Comparison of ENCODE assay signal across 8 cellular contexts in genomic region chr1:147541672-147542548, GRCh38. TPM values are rescaled to one million over a fixed set of nuclear protein-coding genes. Genes with fewer than 3 reads are reported as not detected.
DNase-seq lines count a peak whose midpoint lies in the region; ATAC-seq and TF ChIP-seq lines count a peak whose summit lies in the region.

No MANE protein-coding gene starts in this region.

- no peaks in the 10 kb centered on the region for H4K20me1 ChIP-seq in GM23338 (replicated peaks; ENCODE audit: insufficient read depth)

- ATAC-seq in GM23338 = peak; percentile 74
- ATAC-seq in activated CD8-positive, alpha-beta T cell treated with anti-CD3 and anti-CD28 coated beads for 36 hours = no peak
- no peak for ATAC-seq in GM18909 (IDR thresholded peaks at IDR 0.05; ENCODE audit: poor library complexity, unreplicated experiment)
- no peak for ATAC-seq in HG02588 (IDR thresholded peaks at IDR 0.05; ENCODE audit: unreplicated experiment)

- H3K27me3 Mint-ChIP-seq in GM23338 (ENCODE audit: insufficient read depth, low read depth, poor library complexity) (peaks cover 2% of the 10 kb centered on the region), nephron progenitor cell (ENCODE audit: low read depth, poor library complexity) (no peaks in the 10 kb centered on the region)
- no peaks in the 10 kb centered on the region for H3K27me3 Mint-ChIP-seq in activated CD8-positive, alpha-beta T cell treated with anti-CD3 and anti-CD28 coated beads for 36 hours

- H3K79me2 ChIP-seq in GM23338 (replicated peaks; ENCODE audit: insufficient read depth) = peaks cover 36% of the 10 kb centered on the region

- TF ChIP-seq POLR2A in vagina (IDR thresholded peaks at IDR 0.05) = no peak

- H3K9me3 ChIP-seq in vagina = no peaks in the 10 kb centered on the region

- H3K27me3 ChIP-seq in GM23338 (ENCODE audit: insufficient read depth) (peaks cover 14% of the 10 kb centered on the region; the same call in 1 of the 2 replicates), vagina (no peaks in the 10 kb centered on the region)

- peaks cover 5% of the 10 kb centered on the region; the same call in 1 of the 2 replicates for H3F3A ChIP-seq in GM23338 (replicated peaks; ENCODE audit: low read depth)

- CTCF ChIA-PET in activated CD8-positive, alpha-beta T cell treated with anti-CD3 and anti-CD28 coated beads for 36 hours (lab: Charles Lee) = interaction anchor here (1.3 to 3.1 kb wide), 5 partner anchors 25 to 77 kb away, joined by 3 to 11 read pairs (median 3); no protein-coding TSS in a partner anchor

- H3K9me3 Mint-ChIP-seq in GM23338 (no peaks in the 10 kb centered on the region), nephron progenitor cell (no peaks in the 10 kb centered on the region)
- peaks cover 6% of the 10 kb centered on the region for H3K9me3 Mint-ChIP-seq in activated CD8-positive, alpha-beta T cell treated with anti-CD3 and anti-CD28 coated beads for 36 hours

- peak overlapping the region; percentile 90 for H3K4me2 ChIP-seq in GM23338

- H3K4me3 Mint-ChIP-seq in GM23338 = no peak overlapping the region
- no peak overlapping the region for H3K4me3 Mint-ChIP-seq in activated CD8-positive, alpha-beta T cell treated with anti-CD3 and anti-CD28 coated beads for 36 hours
- no peak overlapping the region for H3K4me3 Mint-ChIP-seq in nephron progenitor cell

- no peaks in the 10 kb centered on the region for H3K9me2 ChIP-seq in GM23338 (ENCODE audit: insufficient read depth)

- H3K4me3 ChIP-seq in GM23338 (peak overlapping the region; percentile 69), fibroblast of pulmonary artery (replicated peaks; ENCODE audit: low read depth, low read length) (peak overlapping the region; percentile 75), vagina (peak overlapping the region; percentile 63 to 64)

- H3K27ac Mint-ChIP-seq in GM23338 (no peak overlapping the region), nephron progenitor cell (no peak overlapping the region)
- no peak overlapping the region for H3K27ac Mint-ChIP-seq in activated CD8-positive, alpha-beta T cell treated with anti-CD3 and anti-CD28 coated beads for 36 hours

- in situ Hi-C loops in ACHN (cut with HindIII; ENCODE audit: low pct_ligation_motif_present, low pct_unique_long_range_greater_than_20kb, low sequenced_read_pairs) = loop anchor here (10.0 kb wide), 1 partner anchor 73 kb away; a partner anchor contains a TSS

- H2AFZ ChIP-seq in GM23338 = peak overlapping the region; percentile 24

- no peaks in the 10 kb centered on the region for H3K36me3 Mint-ChIP-seq in GM23338 (ENCODE audit: low read depth)
- peaks cover 13% of the 10 kb centered on the region for H3K36me3 Mint-ChIP-seq in activated CD8-positive, alpha-beta T cell treated with anti-CD3 and anti-CD28 coated beads for 36 hours (ENCODE audit: low read depth)
- peaks cover 6% of the 10 kb centered on the region for H3K36me3 Mint-ChIP-seq in nephron progenitor cell (ENCODE audit: low read depth)

- H3K27ac ChIP-seq in GM23338 (ENCODE audit: low read depth) (peak overlapping the region; percentile 97), vagina (peak overlapping the region; percentile 93)

- intact Hi-C loops in activated CD8-positive, alpha-beta T cell treated with anti-CD3 and anti-CD28 coated beads for 36 hours (cut with micrococcal nuclease) = loop anchor here (5.0 kb wide), 1 partner anchor 85 kb away; no protein-coding TSS in a partner anchor
- intact Hi-C loops in vagina (cut with DNase I) = loop anchor here (2.0 kb wide), 1 partner anchor 59 kb away; no protein-coding TSS in a partner anchor

- peaks cover 47% of the 10 kb centered on the region for H3K4me1 Mint-ChIP-seq in GM23338
- peaks cover 53% of the 10 kb centered on the region for H3K4me1 Mint-ChIP-seq in activated CD8-positive, alpha-beta T cell treated with anti-CD3 and anti-CD28 coated beads for 36 hours (ENCODE audit: low read depth)
- H3K4me1 Mint-ChIP-seq in nephron progenitor cell = peaks cover 53% of the 10 kb centered on the region

- peaks cover 59% of the 10 kb centered on the region for H3K4me1 ChIP-seq in GM23338 (ENCODE audit: insufficient read depth)
- peaks cover 79% of the 10 kb centered on the region for H3K4me1 ChIP-seq in vagina

- POLR2A ChIA-PET in activated CD8-positive, alpha-beta T cell treated with anti-CD3 and anti-CD28 coated beads for 36 hours (lab: Charles Lee) = interaction anchor here (0.6 to 4.8 kb wide), 12 partner anchors 8 to 458 kb away, joined by 3 to 31 read pairs (median 5); no protein-coding TSS in a partner anchor

- peak; percentile 46 for DNase-seq in ACHN
- peak; percentile 83 for DNase-seq in GM23338 (ENCODE audit: low spot score)
- DNase-seq in activated CD8-positive, alpha-beta T cell treated with anti-CD3 and anti-CD28 coated beads for 36 hours = peak; percentile 51
- DNase-seq in fibroblast of pulmonary artery (ENCODE audit: low read depth) = peak; percentile 46
- DNase-seq in nephron progenitor cell = peak; percentile 48
- no peak for DNase-seq in vagina (ENCODE audit: extremely low spot score in 2 of 2)

- no peak for TF ChIP-seq CTCF in GM23338 (conservative IDR thresholded peaks at IDR 0.05; ENCODE audit: low read depth in 2 of 2)
- no peak for TF ChIP-seq CTCF in activated CD8-positive, alpha-beta T cell treated with anti-CD3 and anti-CD28 coated beads for 36 hours (IDR thresholded peaks at IDR 0.05)
- TF ChIP-seq CTCF in fibroblast of pulmonary artery (IDR thresholded peaks at IDR 0.05; ENCODE audit: low read length, missing control alignments) = no peak
- no peak for TF ChIP-seq CTCF in nephron progenitor cell (IDR thresholded peaks at IDR 0.05)
- TF ChIP-seq CTCF in vagina (IDR thresholded peaks at IDR 0.05) = no peak

- H3K36me3 ChIP-seq in GM23338 (ENCODE audit: insufficient read depth) = no peaks in the 10 kb centered on the region
- no peaks in the 10 kb centered on the region for H3K36me3 ChIP-seq in vagina

TF ChIP-seq in GM23338, 12 proteins besides CTCF, POLR2A, EP300 and RAD21:
- TF ChIP-seq POLR2AphosphoS5 (IDR thresholded peaks at IDR 0.05; ENCODE audit: low read depth) (peak; percentile 61), STAT1 (IDR thresholded peaks at IDR 0.05; ENCODE audit: unreplicated experiment) (no peak)
TF ChIP-seq in GM23338: peak in this region for 1.

RNA-seq across cellular contexts. Expression of gene BCL9, which starts 0.6 kb away (rescaled TPM):
- total RNA-seq in GM23338 (2014; rRNA removed; shearing (Covaris generic)) = 33.8 and 46.1 TPM in 2 replicates
- polyA plus RNA-seq in GM23338 (2016; fragmentation: Nextera tagmentation; extraction: Ambion mirVana) = 11.7 and 13.2 TPM in 2 replicates
- total RNA-seq in activated CD8-positive, alpha-beta T cell treated with anti-CD3 and anti-CD28 coated beads for 36 hours = 10 to 100 TPM; 30.9 to 34.3 TPM
- 16.5 TPM for total RNA-seq in vagina

Comparison
In these comparisons a context has a peak if more than half of its experiments do, and no peak if none do; other contexts are left out.
1. DNase-seq: peak in ACHN (single experiment), GM23338 (single experiment), activated CD8-positive, alpha-beta T cell treated with anti-CD3 and anti-CD28 coated beads for 36 hours (single experiment), fibroblast of pulmonary artery (single experiment) and nephron progenitor cell (single experiment); none in vagina (0 of 2).
2. Peak in every context shown above with its lines, with median percentiles within 50 percentile points of each other: H3K4me3 ChIP-seq.